ENCODE assay signal across 23 cellular contexts in the genomic region with DNA sequence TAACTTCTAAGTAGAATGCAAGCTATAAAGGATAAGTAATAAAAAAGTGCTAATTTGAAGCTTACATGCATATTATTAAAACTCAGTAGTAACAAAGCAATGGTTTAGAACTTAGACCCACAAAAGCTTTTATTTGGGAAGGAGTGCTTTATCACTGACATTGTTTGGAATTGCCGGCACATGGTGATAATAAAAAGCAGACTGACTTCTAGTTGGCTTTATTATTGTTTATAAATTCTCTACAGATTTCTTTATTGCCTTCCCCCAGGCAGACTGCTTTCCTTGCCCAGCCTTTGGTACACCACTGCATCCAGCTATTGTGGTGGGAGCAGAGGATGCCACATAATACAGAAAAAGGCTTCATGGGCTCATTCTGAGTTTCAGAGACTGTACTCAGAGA.
"Had no signal": no experiment of that assay in that cellular context is flagged by ENCODE, and none has a peak within 500 bp of the region (broad histone marks: within the 10 kb centered on the region; RNA-seq: fewer than 3 reads in every experiment).

No MANE protein-coding gene starts in this region.

- FAIRE-seq: RCC 7860 had no signal

- H3K4me3 ChIP-seq: MG63, SJSA1, SK-N-MC had no signal

- H3K27me3 ChIP-seq: SJSA1 had no signal

- H3K9me3 ChIP-seq: MG63, SJSA1 had no signal

- H3K36me3 ChIP-seq: MG63, SJSA1 had no signal

- H3K27ac ChIP-seq: SJSA1, SK-N-MC had no signal

- DNase-seq: Karpas-422, KG1, MG63, NCI-H1092, NCI-H1105 treated with DMSO at 0.1 percent for 48 hours, NCI-H1417 treated with DMSO at 0.1 percent for 48 hours, NCI-H146, NCI-H187, NCI-H2029, NCI-H2081 treated with DMSO at 0.1 percent for 48 hours, NCI-H2171, NCI-H226, NCI-H446, NCI-H510A, NCI-H524 treated with DMSO at 0.1 percent for 48 hours, NCI-H69, NCI-H774, Right ventricle myocardium superior, RPMI8226, SIG-M5 had no signal
